ENCODE assay signal across 15 cellular contexts in genomic region chr12:59304077-59304721, GRCh38.
DNase-seq lines count a peak whose midpoint lies in the region; ATAC-seq and TF ChIP-seq lines count a peak whose summit lies in the region.
"Had no signal": no experiment of that assay in that cellular context is flagged by ENCODE, and none has a peak within 500 bp of the region (broad histone marks: within the 10 kb centered on the region; RNA-seq: fewer than 3 reads in every experiment).

No MANE protein-coding gene starts in this region.

- H3K27ac ChIP-seq in C4-2B, result no peak overlapping the region
- H3K27ac ChIP-seq: BLaER1, GM23248 had no signal

- intact Hi-C loops in Right ventricle myocardium inferior (cut with DNase I), result no loop called here

- POLR2A ChIA-PET in WTC11 (lab: Charles Lee), result no interaction called here

- CTCF ChIA-PET in WTC11 (lab: Charles Lee), result interaction anchor here (0.7 to 1.4 kb wide), 6 partner anchors 9 to 154 kb away, joined by 3 to 5 read pairs (median 3); no protein-coding TSS in a partner anchor

- H3K36me3 Mint-ChIP-seq in WTC11, result peaks cover 33% of the 10 kb centered on the region
- no peaks in the 10 kb centered on the region for H3K36me3 Mint-ChIP-seq in nephron (ENCODE audit: low read depth)
- H3K36me3 Mint-ChIP-seq: CD4-positive, CD25-positive, alpha-beta regulatory T cell had no signal

- H3K27ac Mint-ChIP-seq in WTC11, result no peak overlapping the region
- H3K27ac Mint-ChIP-seq in nephron, result peak overlapping the region in 2 of 3 experiments; percentile 27 to 42
- H3K27ac Mint-ChIP-seq: CD4-positive, CD25-positive, alpha-beta regulatory T cell had no signal

- H3K9me3 Mint-ChIP-seq in WTC11 (peaks cover 34% of the 10 kb centered on the region), nephron (peaks cover 13% of the 10 kb centered on the region)

- DNase-seq in NCI-H146 (lab: John Stamatoyannopoulos, UW), result peak; percentile 89
- no peak for DNase-seq in WTC11 (ENCODE audit: low spot score)
- no peak for DNase-seq in Right ventricle myocardium inferior (ENCODE audit: missing footprints)
- DNase-seq: 8988T; AML-193; CD4-positive, CD25-positive, alpha-beta regulatory T cell; DMS53; GF-D8; GM23248 had no signal

- TF ChIP-seq CTCF in C4-2B (conservative IDR thresholded peaks at IDR 0.05) (peak; percentile 6; the same call in 1 of the 2 replicates), WTC11 (IDR thresholded peaks at IDR 0.05) (no peak), nephron (IDR thresholded peaks at IDR 0.05; ENCODE audit: unreplicated experiment in 3 of 3) (no peak)

- H3K4me3 Mint-ChIP-seq in WTC11 (no peak overlapping the region), nephron (peak overlapping the region in 1 of 3 experiments; percentile 40)
- H3K4me3 Mint-ChIP-seq: CD4-positive, CD25-positive, alpha-beta regulatory T cell had no signal

- H3K27me3 Mint-ChIP-seq in WTC11 (ENCODE audit: low read depth), result peaks cover 54% of the 10 kb centered on the region
- no peaks in the 10 kb centered on the region for H3K27me3 Mint-ChIP-seq in nephron (ENCODE audit: low read depth)
- H3K27me3 Mint-ChIP-seq: CD4-positive, CD25-positive, alpha-beta regulatory T cell had no signal

- H3K4me1 Mint-ChIP-seq in WTC11 (no peaks in the 10 kb centered on the region), nephron (peaks cover 11% of the 10 kb centered on the region)
- H3K4me1 Mint-ChIP-seq: CD4-positive, CD25-positive, alpha-beta regulatory T cell had no signal

- ATAC-seq in WTC11, result peak; percentile 65
- ATAC-seq in HG02981 (IDR thresholded peaks at IDR 0.05; ENCODE audit: unreplicated experiment), result no peak
- ATAC-seq in Right ventricle myocardium inferior, result no peak
- ATAC-seq in GM18861 (IDR thresholded peaks at IDR 0.05; ENCODE audit: unreplicated experiment), result no peak
- ATAC-seq: K562 had no signal

TF ChIP-seq in WTC11, 78 proteins besides CTCF, POLR2A, EP300 and RAD21 (continues in another document):
- TF ChIP-seq CREB1 (CRISPR knock-in tag; IDR thresholded peaks at IDR 0.05), result no peak
- no peak for TF ChIP-seq TEAD1 (CRISPR knock-in tag; IDR thresholded peaks at IDR 0.05)
- TF ChIP-seq FOXP4 (CRISPR knock-in tag; IDR thresholded peaks at IDR 0.05), result no peak
- TF ChIP-seq, protein P1, sequence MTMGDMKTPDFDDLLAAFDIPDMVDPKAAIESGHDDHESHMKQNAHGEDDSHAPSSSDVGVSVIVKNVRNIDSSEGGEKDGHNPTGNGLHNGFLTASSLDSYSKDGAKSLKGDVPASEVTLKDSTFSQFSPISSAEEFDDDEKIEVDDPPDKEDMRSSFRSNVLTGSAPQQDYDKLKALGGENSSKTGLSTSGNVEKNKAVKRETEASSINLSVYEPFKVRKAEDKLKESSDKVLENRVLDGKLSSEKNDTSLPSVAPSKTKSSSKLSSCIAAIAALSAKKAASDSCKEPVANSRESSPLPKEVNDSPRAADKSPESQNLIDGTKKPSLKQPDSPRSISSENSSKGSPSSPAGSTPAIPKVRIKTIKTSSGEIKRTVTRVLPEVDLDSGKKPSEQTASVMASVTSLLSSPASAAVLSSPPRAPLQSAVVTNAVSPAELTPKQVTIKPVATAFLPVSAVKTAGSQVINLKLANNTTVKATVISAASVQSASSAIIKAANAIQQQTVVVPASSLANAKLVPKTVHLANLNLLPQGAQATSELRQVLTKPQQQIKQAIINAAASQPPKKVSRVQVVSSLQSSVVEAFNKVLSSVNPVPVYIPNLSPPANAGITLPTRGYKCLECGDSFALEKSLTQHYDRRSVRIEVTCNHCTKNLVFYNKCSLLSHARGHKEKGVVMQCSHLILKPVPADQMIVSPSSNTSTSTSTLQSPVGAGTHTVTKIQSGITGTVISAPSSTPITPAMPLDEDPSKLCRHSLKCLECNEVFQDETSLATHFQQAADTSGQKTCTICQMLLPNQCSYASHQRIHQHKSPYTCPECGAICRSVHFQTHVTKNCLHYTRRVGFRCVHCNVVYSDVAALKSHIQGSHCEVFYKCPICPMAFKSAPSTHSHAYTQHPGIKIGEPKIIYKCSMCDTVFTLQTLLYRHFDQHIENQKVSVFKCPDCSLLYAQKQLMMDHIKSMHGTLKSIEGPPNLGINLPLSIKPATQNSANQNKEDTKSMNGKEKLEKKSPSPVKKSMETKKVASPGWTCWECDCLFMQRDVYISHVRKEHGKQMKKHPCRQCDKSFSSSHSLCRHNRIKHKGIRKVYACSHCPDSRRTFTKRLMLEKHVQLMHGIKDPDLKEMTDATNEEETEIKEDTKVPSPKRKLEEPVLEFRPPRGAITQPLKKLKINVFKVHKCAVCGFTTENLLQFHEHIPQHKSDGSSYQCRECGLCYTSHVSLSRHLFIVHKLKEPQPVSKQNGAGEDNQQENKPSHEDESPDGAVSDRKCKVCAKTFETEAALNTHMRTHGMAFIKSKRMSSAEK (CRISPR knock-in tag; IDR thresholded peaks at IDR 0.05; ENCODE audit: borderline replicate concordance), result no peak
- TF ChIP-seq HMGA2 (CRISPR knock-in tag; IDR thresholded peaks at IDR 0.05), result no peak
- TF ChIP-seq ZNF423 (CRISPR knock-in tag; IDR thresholded peaks at IDR 0.05), result no peak
- TF ChIP-seq HMGXB4 (CRISPR knock-in tag; IDR thresholded peaks at IDR 0.05), result no peak
- TF ChIP-seq ZNF232 (CRISPR knock-in tag; IDR thresholded peaks at IDR 0.05), result no peak
- TF ChIP-seq ZNF425 (CRISPR knock-in tag; conservative IDR thresholded peaks at IDR 0.05), result no peak
- no peak for TF ChIP-seq RORB (CRISPR knock-in tag; IDR thresholded peaks at IDR 0.05)
- no peak for TF ChIP-seq RELA (CRISPR knock-in tag; IDR thresholded peaks at IDR 0.05; ENCODE audit: borderline replicate concordance)
- TF ChIP-seq EMX1 (CRISPR knock-in tag; IDR thresholded peaks at IDR 0.05), result no peak
- TF ChIP-seq, protein P2, sequence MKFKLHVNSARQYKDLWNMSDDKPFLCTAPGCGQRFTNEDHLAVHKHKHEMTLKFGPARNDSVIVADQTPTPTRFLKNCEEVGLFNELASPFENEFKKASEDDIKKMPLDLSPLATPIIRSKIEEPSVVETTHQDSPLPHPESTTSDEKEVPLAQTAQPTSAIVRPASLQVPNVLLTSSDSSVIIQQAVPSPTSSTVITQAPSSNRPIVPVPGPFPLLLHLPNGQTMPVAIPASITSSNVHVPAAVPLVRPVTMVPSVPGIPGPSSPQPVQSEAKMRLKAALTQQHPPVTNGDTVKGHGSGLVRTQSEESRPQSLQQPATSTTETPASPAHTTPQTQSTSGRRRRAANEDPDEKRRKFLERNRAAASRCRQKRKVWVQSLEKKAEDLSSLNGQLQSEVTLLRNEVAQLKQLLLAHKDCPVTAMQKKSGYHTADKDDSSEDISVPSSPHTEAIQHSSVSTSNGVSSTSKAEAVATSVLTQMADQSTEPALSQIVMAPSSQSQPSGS (CRISPR knock-in tag; IDR thresholded peaks at IDR 0.05; ENCODE audit: borderline replicate concordance, low read depth), result no peak
- TF ChIP-seq ZNF671 (CRISPR knock-in tag; IDR thresholded peaks at IDR 0.05), result no peak
- TF ChIP-seq NR1H2 (CRISPR knock-in tag; IDR thresholded peaks at IDR 0.05), result no peak
